In the genomic region with DNA sequence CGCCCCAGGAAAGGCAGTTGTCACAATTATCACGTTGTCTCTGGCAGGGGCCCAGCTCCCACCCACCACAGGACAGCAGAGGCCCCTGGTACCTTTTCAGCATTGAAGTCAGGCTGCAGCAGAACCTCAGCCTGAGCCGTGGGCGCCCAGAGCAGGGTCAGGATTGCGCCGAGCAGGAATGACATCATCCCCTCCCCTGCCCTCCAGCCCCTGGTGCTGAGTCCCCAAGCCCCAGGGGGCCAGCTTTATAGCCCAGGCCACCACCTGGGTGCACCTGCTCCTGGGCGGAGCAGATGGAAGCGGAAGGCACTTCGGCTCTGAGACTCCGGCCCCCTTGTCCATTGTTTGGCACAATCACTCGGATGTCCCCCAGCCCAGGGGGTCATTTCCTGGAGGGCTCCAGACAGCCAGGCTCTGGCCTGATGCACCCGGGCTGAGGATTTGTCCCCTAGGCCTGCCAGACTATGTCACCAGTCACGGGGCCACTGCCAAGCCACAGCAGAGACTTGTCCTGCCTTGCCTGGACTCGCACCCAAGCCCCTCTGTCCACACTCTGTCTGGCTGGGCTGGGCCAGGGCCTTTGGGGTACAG, we compare ENCODE assay signal across 1 cellular context.
A peak's percentile ranks its signal among the peaks of the same experiment; 100 is the strongest.
TF ChIP-seq lines count a peak whose summit lies in the region.

LCN15 (minus strand) TSS at position 218 of the 591 bp plus-strand sequence; CDS start at position 188, 30 bp downstream.

TF ChIP-seq in HepG2, 621 proteins besides CTCF, POLR2A, EP300 and RAD21 (continued from another document):
- TF ChIP-seq, protein P1, sequence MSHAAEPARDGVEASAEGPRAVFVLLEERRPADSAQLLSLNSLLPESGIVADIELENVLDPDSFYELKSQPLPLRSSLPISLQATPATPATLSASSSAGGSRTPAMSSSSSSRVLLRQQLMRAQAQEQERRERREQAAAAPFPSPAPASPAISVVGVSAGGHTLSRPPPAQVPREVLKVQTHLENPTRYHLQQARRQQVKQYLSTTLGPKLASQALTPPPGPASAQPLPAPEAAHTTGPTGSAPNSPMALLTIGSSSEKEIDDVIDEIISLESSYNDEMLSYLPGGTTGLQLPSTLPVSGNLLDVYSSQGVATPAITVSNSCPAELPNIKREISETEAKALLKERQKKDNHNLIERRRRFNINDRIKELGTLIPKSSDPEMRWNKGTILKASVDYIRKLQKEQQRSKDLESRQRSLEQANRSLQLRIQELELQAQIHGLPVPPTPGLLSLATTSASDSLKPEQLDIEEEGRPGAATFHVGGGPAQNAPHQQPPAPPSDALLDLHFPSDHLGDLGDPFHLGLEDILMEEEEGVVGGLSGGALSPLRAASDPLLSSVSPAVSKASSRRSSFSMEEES (CRISPR knock-in tag; IDR thresholded peaks at IDR 0.05): 0 out of 2 replicates have a peak, but pooled peaks have one; percentile 16
- TF ChIP-seq ATF7 (IDR thresholded peaks at IDR 0.05) (peak; percentile 72), ATF7 (CRISPR knock-in tag; IDR thresholded peaks at IDR 0.05) (no peak), ZNF383 (CRISPR knock-in tag; IDR thresholded peaks at IDR 0.05; ENCODE audit: borderline replicate concordance) (no peak)
